ENCODE assay signal across 10 cellular contexts in the genomic region with DNA sequence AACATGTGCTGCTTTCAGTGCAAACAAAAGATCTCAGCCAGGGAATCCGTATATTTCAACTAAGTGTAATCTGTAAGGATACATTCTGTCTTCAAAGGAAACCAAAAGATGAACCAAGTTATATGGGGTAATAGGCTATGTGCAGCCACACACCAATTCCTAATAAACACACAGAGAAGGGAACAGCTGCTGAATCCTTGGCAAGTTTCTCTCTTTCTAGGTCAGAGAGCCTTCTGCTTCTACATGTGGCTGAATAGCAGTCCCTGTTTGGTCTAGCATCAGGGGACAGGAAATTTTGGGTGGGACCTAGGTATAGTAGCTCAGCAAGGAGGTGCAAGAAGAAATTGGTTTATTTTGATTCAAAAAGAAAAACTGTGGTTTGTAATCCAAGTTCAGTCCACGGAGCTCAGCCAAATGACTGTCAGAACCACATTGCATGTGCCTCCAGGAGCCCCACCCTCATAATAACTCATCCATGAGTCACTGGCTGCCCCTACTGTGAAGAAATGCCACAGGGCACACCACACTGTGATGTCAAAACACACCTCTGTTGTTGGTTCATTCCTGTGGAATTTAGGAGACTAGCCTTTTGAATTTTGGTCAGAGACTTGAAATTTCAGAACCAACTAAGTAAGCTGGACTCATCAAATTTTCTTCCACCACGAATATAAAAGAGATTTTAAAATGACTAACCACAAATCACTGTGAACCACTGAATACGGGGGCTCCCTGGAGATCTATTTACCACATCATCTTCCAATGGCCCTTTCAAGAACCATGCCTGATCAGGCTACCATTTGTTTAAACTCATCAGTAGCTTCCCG. TPM values are rescaled to one million over a fixed set of nuclear protein-coding genes. Genes with fewer than 3 reads are reported as not detected.
DNase-seq lines count a peak whose midpoint lies in the region; ATAC-seq, FAIRE-seq and TF ChIP-seq lines count a peak whose summit lies in the region.
"Had no signal": no experiment of that assay in that cellular context is flagged by ENCODE, and none has a peak within 500 bp of the region (broad histone marks: within the 10 kb centered on the region; RNA-seq: fewer than 3 reads in every experiment).

No MANE protein-coding gene starts in this region.

- TF ChIP-seq CTCF in astrocyte (IDR thresholded peaks at IDR 0.05; ENCODE audit: insufficient read depth, low read depth, low read length): no peak
- no peak for TF ChIP-seq CTCF in ovary (IDR thresholded peaks at IDR 0.05)

- peak; percentile 93 for FAIRE-seq in astrocyte (lab: Jason Lieb, UNC)

- 34 to 47% (median 39%) methylated on average over 5 of the region's 5 CpGs for WGBS in ovary, 3 donors

- no peak for TF ChIP-seq POLR2A in ovary (IDR thresholded peaks at IDR 0.05)

- no peaks in the 10 kb centered on the region for H3K27me3 Mint-ChIP-seq in astrocyte (ENCODE audit: low read depth, unreplicated experiment)

- ATAC-seq in GM18907 (IDR thresholded peaks at IDR 0.05; ENCODE audit: unreplicated experiment) (no peak), GM21526 (IDR thresholded peaks at IDR 0.05; ENCODE audit: low FRiP score, unreplicated experiment) (no peak)

- intact Hi-C loops in ovary (cut with DNase I): no loop called here

- H3K27ac ChIP-seq in astrocyte (ENCODE audit: low read depth, low read length) (peak overlapping the region; percentile 79), ovary (no peak overlapping the region)

- H3K9me3 Mint-ChIP-seq in astrocyte (ENCODE audit: unreplicated experiment): peaks cover 3% of the 10 kb centered on the region

- no peaks in the 10 kb centered on the region for H3K36me3 ChIP-seq in astrocyte (ENCODE audit: insufficient read depth, low read length)
- no peaks in the 10 kb centered on the region for H3K36me3 ChIP-seq in ovary

- H3K36me3 Mint-ChIP-seq in astrocyte (ENCODE audit: low read depth, unreplicated experiment): peaks cover 2% of the 10 kb centered on the region

- peaks cover 41% of the 10 kb centered on the region for H3K4me1 Mint-ChIP-seq in astrocyte (ENCODE audit: low read depth, unreplicated experiment)

- H3K27me3 ChIP-seq in astrocyte (ENCODE audit: insufficient read depth, low read length) (no peaks in the 10 kb centered on the region), ovary (no peaks in the 10 kb centered on the region)

- H3K4me3 ChIP-seq in astrocyte (ENCODE audit: insufficient read depth, low read depth, low read length): peak overlapping the region; percentile 20
- no peak overlapping the region for H3K4me3 ChIP-seq in ovary

- H2AFZ ChIP-seq in astrocyte (ENCODE audit: low read depth, low read length): no peak overlapping the region

- peak overlapping the region; percentile 62 for H3K9ac ChIP-seq in astrocyte (ENCODE audit: low read length)

- TF ChIP-seq EP300 in ovary (IDR thresholded peaks at IDR 0.05): no peak

- peak; percentile 97 for DNase-seq in A172 (ENCODE audit: low spot score)
- DNase-seq in HCEC 1CT: peak; percentile 95
- DNase-seq in astrocyte (ENCODE audit: low read depth): peak; percentile 97
- DNase-seq in kidney glomerular epithelial cell (lab: John Stamatoyannopoulos, UW): peak; percentile 89
- DNase-seq in ovary: no peak
- no peak for DNase-seq in stimulated activated naive CD4-positive, alpha-beta T cell treated with Interleukin-2 at 50 U/mL for 16 hours (lab: John Stamatoyannopoulos, UW)
- DNase-seq: erythroblast, NCI-H2081 had no signal

- H3K4me2 ChIP-seq in astrocyte (ENCODE audit: low read length): peak overlapping the region; percentile 79

- H4K20me1 ChIP-seq in astrocyte (ENCODE audit: insufficient read depth, low read length): no peaks in the 10 kb centered on the region

- no peaks in the 10 kb centered on the region for H3K9me3 ChIP-seq in astrocyte (ENCODE audit: insufficient read depth, low read depth, low read length)
- H3K9me3 ChIP-seq in ovary: no peaks in the 10 kb centered on the region

- no peaks in the 10 kb centered on the region for H3K79me2 ChIP-seq in astrocyte (ENCODE audit: insufficient read depth, low read length)

- peak overlapping the region; percentile 54 for H3K4me3 Mint-ChIP-seq in astrocyte (ENCODE audit: unreplicated experiment)

- peaks cover 30% of the 10 kb centered on the region for H3K4me1 ChIP-seq in astrocyte (ENCODE audit: insufficient read depth, low read length)
- H3K4me1 ChIP-seq in ovary (ENCODE audit: insufficient read depth): no peaks in the 10 kb centered on the region

- peak overlapping the region; percentile 94 for H3K27ac Mint-ChIP-seq in astrocyte (ENCODE audit: unreplicated experiment)

RNA-seq across cellular contexts. Expression of gene SPTLC3, which starts 21.1 kb away (rescaled TPM):
- total RNA-seq in A172 (2014; rRNA removed; shearing (Covaris generic)): 1.5 and 3.8 TPM in 2 replicates
- total RNA-seq in astrocyte: 5.6 and 5.7 TPM in 2 replicates
- 10 to 100 TPM in 1 of 7 donors, 1 to 10 TPM in 6; 7.6 to 10.5 (median 8.8) TPM for total RNA-seq in ovary
- polyA plus RNA-seq in ovary: 1 to 10 TPM; 2.1 to 9.7 TPM

Comparison
In these comparisons a context has a peak if more than half of its experiments do, and no peak if none do; other contexts are left out.
1. DNase-seq: peak in A172 (single experiment), HCEC 1CT (single experiment), astrocyte (single experiment) and kidney glomerular epithelial cell (single experiment); none in ovary (0 of 5) and stimulated activated naive CD4-positive, alpha-beta T cell treated with Interleukin-2 at 50 U/mL for 16 hours (single experiment).